In the genomic region with DNA sequence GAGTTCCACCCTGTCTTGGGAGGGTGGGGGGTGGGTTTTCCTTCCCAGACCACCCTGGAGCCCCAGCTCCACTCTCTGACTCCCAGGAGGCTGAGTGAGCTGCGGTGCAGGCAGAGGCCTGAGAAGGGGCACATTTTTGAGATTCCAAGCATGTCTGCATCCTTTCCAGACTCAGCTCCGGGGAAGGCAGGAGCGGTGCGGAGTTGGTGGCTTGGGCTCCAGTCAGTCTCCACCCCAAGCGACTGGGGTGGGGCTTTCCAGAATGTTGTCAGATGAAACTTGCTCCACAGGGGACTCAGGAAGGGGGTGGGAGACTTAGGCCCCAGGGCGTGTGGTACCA, we compare ENCODE assay signal across 11 cellular contexts. TPM values are rescaled to one million over a fixed set of nuclear protein-coding genes. Genes with fewer than 3 reads are reported as not detected.
DNase-seq lines count a peak whose midpoint lies in the region; ATAC-seq lines count a peak whose summit lies in the region.
"Had no signal": no experiment of that assay in that cellular context is flagged by ENCODE, and none has a peak within 500 bp of the region (broad histone marks: within the 10 kb centered on the region; RNA-seq: fewer than 3 reads in every experiment).

No MANE protein-coding gene starts in this region.

- no peaks in the 10 kb centered on the region for H3K4me1 Mint-ChIP-seq in activated T-helper 2 cell treated with anti-CD3 and anti-CD28 coated beads, Interferon-gamma antibody, Interleukin-2, Interleukin-4, amounts not matched to agents 10 μg/mL and 5 μg/mL and 100 μg/mL, durations not matched to agents 14 hours and 24 hours and 36 hours (ENCODE audit: low read depth)

- no peaks in the 10 kb centered on the region for H3K9me3 ChIP-seq in SK-N-MC (ENCODE audit: low read depth, low read length)
- H3K9me3 ChIP-seq: esophagus muscularis mucosa had no signal

- H3K27me3 Mint-ChIP-seq in activated T-helper 2 cell treated with anti-CD3 and anti-CD28 coated beads, Interferon-gamma antibody, Interleukin-2, Interleukin-4, amounts not matched to agents 10 μg/mL and 5 μg/mL and 100 μg/mL, durations not matched to agents 14 hours and 24 hours and 36 hours (ENCODE audit: low read depth): no peaks in the 10 kb centered on the region

- intact Hi-C loops in activated T-helper 2 cell treated with anti-CD3 and anti-CD28 coated beads, Interferon-gamma antibody, Interleukin-2, Interleukin-4, amounts not matched to agents 10 μg/mL and 5 μg/mL and 100 μg/mL, durations not matched to agents 14 hours and 24 hours and 36 hours (cut with micrococcal nuclease): no loop called here

- H3K36me3 Mint-ChIP-seq in activated T-helper 2 cell treated with anti-CD3 and anti-CD28 coated beads, Interferon-gamma antibody, Interleukin-2, Interleukin-4, amounts not matched to agents 10 μg/mL and 5 μg/mL and 100 μg/mL, durations not matched to agents 14 hours and 24 hours and 36 hours (ENCODE audit: low read depth): no peaks in the 10 kb centered on the region

- peak overlapping the region; percentile 95 for H3K27ac ChIP-seq in SK-N-MC

- H3K4me3 ChIP-seq in SK-N-MC: peak overlapping the region; percentile 52
- H3K4me3 ChIP-seq: esophagus muscularis mucosa had no signal

- ATAC-seq in GM19328 (IDR thresholded peaks at IDR 0.05; ENCODE audit: unreplicated experiment): no peak

- peak; percentile 68 for DNase-seq in GM04503 (ENCODE audit: low read depth)
- peak; percentile 42 for DNase-seq in SK-N-MC (ENCODE audit: low read depth, low spot score)
- DNase-seq in glomerular visceral epithelial cell (ENCODE audit: extremely low spot score): peak; percentile 63
- peak; percentile 72 for DNase-seq in renal cortical epithelial cell (ENCODE audit: low read depth)
- DNase-seq in activated T-helper 2 cell treated with anti-CD3 and anti-CD28 coated beads, Interferon-gamma antibody, Interleukin-2, Interleukin-4, amounts not matched to agents 10 μg/mL and 5 μg/mL and 100 μg/mL, durations not matched to agents 14 hours and 24 hours and 36 hours (ENCODE audit: low spot score): no peak
- DNase-seq in activated CD4-positive, alpha-beta T cell treated with anti-CD3 and anti-CD28 coated beads, Interleukin-2, amount 50 U/mL, for 48 hours: no peak
- DNase-seq in MV-4-11 (lab: John Stamatoyannopoulos, UW): no peak
- DNase-seq: NCI-H345 had no signal

- H3K4me3 Mint-ChIP-seq in activated T-helper 2 cell treated with anti-CD3 and anti-CD28 coated beads, Interferon-gamma antibody, Interleukin-2, Interleukin-4, amounts not matched to agents 10 μg/mL and 5 μg/mL and 100 μg/mL, durations not matched to agents 14 hours and 24 hours and 36 hours (ENCODE audit: low read depth): no peak overlapping the region
- H3K4me3 Mint-ChIP-seq: T-helper 2 cell treated with Interferon-gamma antibody and Interleukin-4, amounts not matched to agents 5 μg/mL and 100 μg/mL, for 36 hours had no signal

- H3K9me3 Mint-ChIP-seq in activated T-helper 2 cell treated with anti-CD3 and anti-CD28 coated beads, Interferon-gamma antibody, Interleukin-2, Interleukin-4, amounts not matched to agents 10 μg/mL and 5 μg/mL and 100 μg/mL, durations not matched to agents 14 hours and 24 hours and 36 hours: no peaks in the 10 kb centered on the region
- H3K9me3 Mint-ChIP-seq: T-helper 2 cell treated with Interferon-gamma antibody and Interleukin-4, amounts not matched to agents 5 μg/mL and 100 μg/mL, for 36 hours had no signal

- H3K36me3 ChIP-seq in SK-N-MC (ENCODE audit: insufficient read depth, low read length): no peaks in the 10 kb centered on the region
- H3K36me3 ChIP-seq: esophagus muscularis mucosa had no signal

- H3K27ac Mint-ChIP-seq in activated T-helper 2 cell treated with anti-CD3 and anti-CD28 coated beads, Interferon-gamma antibody, Interleukin-2, Interleukin-4, amounts not matched to agents 10 μg/mL and 5 μg/mL and 100 μg/mL, durations not matched to agents 14 hours and 24 hours and 36 hours: no peak overlapping the region
- H3K27ac Mint-ChIP-seq: T-helper 2 cell treated with Interferon-gamma antibody and Interleukin-4, amounts not matched to agents 5 μg/mL and 100 μg/mL, for 36 hours had no signal

- H3K9ac ChIP-seq in SK-N-MC (ENCODE audit: insufficient read length): no peak overlapping the region

RNA-seq across cellular contexts. Expression of a gene that starts 44.2 kb away (rescaled TPM):
- 9.2 and 32.4 TPM in 2 replicates for total RNA-seq in renal cortical epithelial cell
- 17.6 and 17.7 TPM in 2 replicates for total RNA-seq in activated T-helper 2 cell treated with anti-CD3 and anti-CD28 coated beads, Interferon-gamma antibody, Interleukin-2, Interleukin-4, amounts not matched to agents 10 μg/mL and 5 μg/mL and 100 μg/mL, durations not matched to agents 14 hours and 24 hours and 36 hours

Comparison
In these comparisons a context has a peak if more than half of its experiments do, and no peak if none do; other contexts are left out.
1. DNase-seq: peak in GM04503 (single experiment), SK-N-MC (single experiment), glomerular visceral epithelial cell (single experiment) and renal cortical epithelial cell (single experiment); none in activated T-helper 2 cell treated with anti-CD3 and anti-CD28 coated beads, Interferon-gamma antibody, Interleukin-2, Interleukin-4, amounts not matched to agents 10 μg/mL and 5 μg/mL and 100 μg/mL, durations not matched to agents 14 hours and 24 hours and 36 hours (single experiment), activated CD4-positive, alpha-beta T cell treated with anti-CD3 and anti-CD28 coated beads, Interleukin-2, amount 50 U/mL, for 48 hours (0 of 2) and MV-4-11 (single experiment).